Comparison of ENCODE assay signal across 29 cellular contexts in genomic region chr3:45325676-45326075, GRCh38.
"Had no signal": no experiment of that assay in that cellular context is flagged by ENCODE, and none has a peak within 500 bp of the region (broad histone marks: within the 10 kb centered on the region; RNA-seq: fewer than 3 reads in every experiment).

No MANE protein-coding gene starts in this region.

- H3K79me2 ChIP-seq: parathyroid adenoma had no signal

- DNase-seq: naive thymus-derived CD8-positive, alpha-beta T cell; nephron progenitor cell; occipital lobe; ovary; posterior cingulate gyrus; psoas muscle; right cardiac atrium; right lobe of liver; sigmoid colon; small intestine; stimulated activated CD4-positive, alpha-beta T cell treated with anti-CD3 and anti-CD28 coated beads, Interleukin-15, amount 100 ng/mL, for 24 hours; stimulated activated CD4-positive, alpha-beta T cell treated with anti-CD3 and anti-CD28 coated beads, Interleukin-2, amount 100 ng/mL, for 24 hours; stimulated activated CD4-positive, alpha-beta T cell treated with anti-CD3 and anti-CD28 coated beads, Interleukin-2, amount 100 ng/mL, for 48 hours; stimulated activated CD4-positive, alpha-beta T cell treated with anti-CD3 and anti-CD28 coated beads, Interleukin-4, amount 100 ng/mL, for 24 hours; stimulated activated naive CD4-positive, alpha-beta T cell; stimulated activated naive CD8-positive, alpha-beta T cell treated with anti-CD3 and anti-CD28 coated beads, Interleukin-15, amount 100 ng/mL, for 72 hours; stimulated activated naive CD8-positive, alpha-beta T cell treated with anti-CD3 and anti-CD28 coated beads, Interleukin-15, Interleukin-2, amounts not matched to agents 100 U/mL and 50 U/mL, for 24 hours; substantia nigra; testis; tibial artery; trophoblast cell; upper lobe of left lung had no signal

- H2AFZ ChIP-seq: parathyroid adenoma had no signal

- H3K4me1 Mint-ChIP-seq: neural crest cell had no signal

- H3K4me1 ChIP-seq: parathyroid adenoma, psoas muscle, right lobe of liver, sigmoid colon, suprapubic skin, testis, tibial artery, upper lobe of left lung, vagina had no signal

- H3K4me3 ChIP-seq: ovary, psoas muscle, right lobe of liver, sigmoid colon, suprapubic skin, testis, tibial artery, upper lobe of left lung, vagina had no signal

- H3K36me3 ChIP-seq: ovary, right lobe of liver, sigmoid colon, suprapubic skin, tibial artery, upper lobe of left lung, vagina had no signal

- H3K4me3 Mint-ChIP-seq: naive thymus-derived CD8-positive, alpha-beta T cell; natural killer cell treated with Interleukin-12 subunit alpha and Interleukin-12 subunit beta and Interleukin-15 and Interleukin-18, amount 100 ng/mL, for 72 hours; nephron progenitor cell; neural crest cell; stimulated activated effector memory CD8-positive, alpha-beta T cell treated with anti-CD3 and anti-CD28 coated beads, Interleukin-12 subunit alpha, Interleukin-12 subunit beta, amount 100 ng/mL, for 72 hours; stimulated activated naive CD8-positive, alpha-beta T cell treated with anti-CD3 and anti-CD28 coated beads, Interleukin-15, amount 100 ng/mL, for 72 hours had no signal

- ATAC-seq: naive thymus-derived CD8-positive, alpha-beta T cell; natural killer cell treated with Interleukin-12 subunit alpha and Interleukin-12 subunit beta and Interleukin-15 and Interleukin-18, amount 100 ng/mL, for 72 hours; psoas muscle; right cardiac atrium; stimulated activated effector memory CD8-positive, alpha-beta T cell treated with anti-CD3 and anti-CD28 coated beads, Interleukin-12 subunit alpha, Interleukin-12 subunit beta, amount 100 ng/mL, for 72 hours; stimulated activated naive CD8-positive, alpha-beta T cell treated with anti-CD3 and anti-CD28 coated beads, Interleukin-15, amount 100 ng/mL, for 72 hours; stimulated activated naive CD8-positive, alpha-beta T cell treated with anti-CD3 and anti-CD28 coated beads, Interleukin-15, Interleukin-2, amounts not matched to agents 100 U/mL and 50 U/mL, for 24 hours had no signal

- H3K36me3 Mint-ChIP-seq: naive thymus-derived CD8-positive, alpha-beta T cell; natural killer cell treated with Interleukin-12 subunit alpha and Interleukin-12 subunit beta and Interleukin-15 and Interleukin-18, amount 100 ng/mL, for 72 hours; stimulated activated effector memory CD8-positive, alpha-beta T cell treated with anti-CD3 and anti-CD28 coated beads, Interleukin-12 subunit alpha, Interleukin-12 subunit beta, amount 100 ng/mL, for 72 hours had no signal

- H3K27ac Mint-ChIP-seq: naive thymus-derived CD8-positive, alpha-beta T cell; natural killer cell treated with Interleukin-12 subunit alpha and Interleukin-12 subunit beta and Interleukin-15 and Interleukin-18, amount 100 ng/mL, for 72 hours; progenitor cell of endocrine pancreas; stimulated activated effector memory CD8-positive, alpha-beta T cell treated with anti-CD3 and anti-CD28 coated beads, Interleukin-12 subunit alpha, Interleukin-12 subunit beta, amount 100 ng/mL, for 72 hours; stimulated activated naive CD8-positive, alpha-beta T cell treated with anti-CD3 and anti-CD28 coated beads, Interleukin-15, amount 100 ng/mL, for 72 hours had no signal

- H3K27ac ChIP-seq: ovary, parathyroid adenoma, psoas muscle, right lobe of liver, sigmoid colon, suprapubic skin, testis, tibial artery, upper lobe of left lung, vagina had no signal

- H3K27me3 ChIP-seq: ovary, right lobe of liver, sigmoid colon, testis, upper lobe of left lung, vagina had no signal

- H3K9me3 Mint-ChIP-seq: naive thymus-derived CD8-positive, alpha-beta T cell; natural killer cell treated with Interleukin-12 subunit alpha and Interleukin-12 subunit beta and Interleukin-15 and Interleukin-18, amount 100 ng/mL, for 72 hours; nephron progenitor cell; neural crest cell; stimulated activated effector memory CD8-positive, alpha-beta T cell treated with anti-CD3 and anti-CD28 coated beads, Interleukin-12 subunit alpha, Interleukin-12 subunit beta, amount 100 ng/mL, for 72 hours; stimulated activated naive CD8-positive, alpha-beta T cell treated with anti-CD3 and anti-CD28 coated beads, Interleukin-15, amount 100 ng/mL, for 72 hours had no signal
